14 cellular contexts compared by ENCODE assay signal in the genomic region with DNA sequence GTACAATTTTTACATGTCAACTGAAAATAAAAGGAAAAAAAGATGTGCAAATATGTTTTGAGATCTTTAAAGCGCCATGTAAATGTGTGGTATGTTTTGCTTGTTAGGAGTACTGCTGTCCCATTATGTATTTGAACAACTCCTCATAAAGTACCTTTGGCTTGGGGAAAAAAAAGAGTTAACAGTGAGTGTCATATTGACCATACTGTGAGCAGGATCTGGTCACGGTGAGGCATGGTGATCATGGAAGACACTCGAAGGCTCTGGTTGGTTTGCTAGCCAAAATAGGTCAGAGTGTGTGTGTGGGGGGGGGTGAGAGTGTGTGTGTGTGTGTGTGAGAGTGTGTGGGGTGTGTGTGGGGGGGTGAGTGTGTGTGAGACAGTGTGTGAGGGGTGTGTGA. TPM values are rescaled to one million over a fixed set of nuclear protein-coding genes. Genes with fewer than 3 reads are reported as not detected.
A peak's percentile ranks its signal among the peaks of the same experiment; 100 is the strongest.
DNase-seq lines count a peak whose midpoint lies in the region; ATAC-seq and TF ChIP-seq lines count a peak whose summit lies in the region.
"Had no signal": no experiment of that assay in that cellular context is flagged by ENCODE, and none has a peak within 500 bp of the region (broad histone marks: within the 10 kb centered on the region; RNA-seq: fewer than 3 reads in every experiment).

No MANE protein-coding gene starts in this region.

- WGBS in stomach, 5 donors, result 49 to 63% (median 59%) methylated on average over 3 of the region's 3 CpGs

- no peaks in the 10 kb centered on the region for H3K9me3 ChIP-seq in breast epithelium
- H3K9me3 ChIP-seq in mucosa of stomach (ENCODE audit: control insufficient read depth, low read length), result no peaks in the 10 kb centered on the region
- no peaks in the 10 kb centered on the region for H3K9me3 ChIP-seq in stomach

- no peaks in the 10 kb centered on the region for H3K27me3 ChIP-seq in breast epithelium
- H3K27me3 ChIP-seq in mucosa of stomach (ENCODE audit: control insufficient read depth, insufficient read depth, low read length), result no peaks in the 10 kb centered on the region
- H3K27me3 ChIP-seq in stomach, result no peaks in the 10 kb centered on the region

- H3K27ac ChIP-seq in breast epithelium, result peak overlapping the region in 1 of 2 donors; percentile 50
- H3K27ac ChIP-seq in stomach, result peak overlapping the region in 1 of 5 donors; percentile 92
- H3K27ac ChIP-seq: WERI-Rb-1 had no signal

- peaks cover 26% of the 10 kb centered on the region for H3K4me1 Mint-ChIP-seq in MCF 10A (ENCODE audit: insufficient read depth, unreplicated experiment)
- H3K4me1 Mint-ChIP-seq in activated T-helper 1 cell treated with anti-CD3 and anti-CD28 coated beads, Interleukin-12 subunit alpha, Interleukin-12 subunit beta, Interleukin-2, Interleukin-4 antibody, amounts not matched to agents 30 ng/mL and 10 ng/mL and 1 ng/mL, durations not matched to agents 14 hours and 24 hours and 36 hours (ENCODE audit: low read depth), result peaks cover 52% of the 10 kb centered on the region
- H3K4me1 Mint-ChIP-seq in type B pancreatic cell (ENCODE audit: unreplicated experiment), result peaks cover 21% of the 10 kb centered on the region

- H3K4me3 ChIP-seq in breast epithelium (no peak overlapping the region), mucosa of stomach (ENCODE audit: low read length) (no peak overlapping the region), stomach (no peak overlapping the region)
- H3K4me3 ChIP-seq: lung had no signal

- H3K36me3 ChIP-seq in breast epithelium (no peaks in the 10 kb centered on the region), mucosa of stomach (ENCODE audit: control insufficient read depth, insufficient read depth, low read length) (no peaks in the 10 kb centered on the region), stomach (no peaks in the 10 kb centered on the region)
- H3K36me3 ChIP-seq: WERI-Rb-1 had no signal

- TF ChIP-seq CTCF in MCF 10A (IDR thresholded peaks at IDR 0.05; ENCODE audit: unreplicated experiment), result no peak
- no peak for TF ChIP-seq CTCF in breast epithelium (IDR thresholded peaks at IDR 0.05)
- TF ChIP-seq CTCF in type B pancreatic cell (conservative IDR thresholded peaks at IDR 0.05), result no peak
- TF ChIP-seq CTCF in stomach (IDR thresholded peaks at IDR 0.05), result no peak

- peak overlapping the region; percentile 75 for H3K9ac ChIP-seq in mucosa of stomach (ENCODE audit: low read length)

- DNase-seq in MCF 10A (ENCODE audit: unreplicated experiment) (no peak), breast epithelium (ENCODE audit: low spot score in 2 of 2) (no peak), type B pancreatic cell (ENCODE audit: extremely low spot score, unreplicated experiment) (no peak), stomach (no peak), DMS114 treated with DMSO at 0.1 percent for 48 hours (lab: John Stamatoyannopoulos, UW; ENCODE audit: unreplicated experiment) (no peak)
- no peak for DNase-seq in activated T-helper 1 cell treated with anti-CD3 and anti-CD28 coated beads, Interleukin-12 subunit alpha, Interleukin-12 subunit beta, Interleukin-2, Interleukin-4 antibody, amounts not matched to agents 30 ng/mL and 10 ng/mL and 1 ng/mL, durations not matched to agents 14 hours and 24 hours and 36 hours (ENCODE audit: low spot score)
- DNase-seq: endodermal cell had no signal

- POLR2A ChIA-PET in MCF 10A (lab: Yijun Ruan, JAX), result interaction anchor here (1.8 to 2.5 kb wide), 4 partner anchors 11 to 490 kb away, joined by 6 to 59 read pairs (median 13); partner anchors contain the start of gene FBXL14

- H3K36me3 Mint-ChIP-seq in MCF 10A (ENCODE audit: insufficient read depth, unreplicated experiment) (peaks cover 5% of the 10 kb centered on the region), type B pancreatic cell (no peaks in the 10 kb centered on the region)
- no peaks in the 10 kb centered on the region for H3K36me3 Mint-ChIP-seq in activated T-helper 1 cell treated with anti-CD3 and anti-CD28 coated beads, Interleukin-12 subunit alpha, Interleukin-12 subunit beta, Interleukin-2, Interleukin-4 antibody, amounts not matched to agents 30 ng/mL and 10 ng/mL and 1 ng/mL, durations not matched to agents 14 hours and 24 hours and 36 hours (ENCODE audit: low read depth)
- H3K36me3 Mint-ChIP-seq: naive thymus-derived CD8-positive, alpha-beta T cell had no signal

- no peak for TF ChIP-seq POLR2A in breast epithelium (IDR thresholded peaks at IDR 0.05)
- TF ChIP-seq POLR2A in stomach (IDR thresholded peaks at IDR 0.05), result no peak

- no peak for TF ChIP-seq EP300 in stomach (IDR thresholded peaks at IDR 0.05)

- no peak for ATAC-seq in HG03432 (IDR thresholded peaks at IDR 0.05; ENCODE audit: unreplicated experiment)

- intact Hi-C loops in MCF 10A (cut with micrococcal nuclease) (no loop called here), breast epithelium (cut with DNase I; ENCODE audit: low total_unique reads) (no loop called here), stomach (cut with DNase I; ENCODE audit: low total_unique reads) (no loop called here)
- intact Hi-C loops in activated T-helper 1 cell treated with anti-CD3 and anti-CD28 coated beads, Interleukin-12 subunit alpha, Interleukin-12 subunit beta, Interleukin-2, Interleukin-4 antibody, amounts not matched to agents 30 ng/mL and 10 ng/mL and 1 ng/mL, durations not matched to agents 14 hours and 24 hours and 36 hours (cut with micrococcal nuclease), result loop anchor here (2.0 kb wide), 1 partner anchor 14 kb away; no protein-coding TSS in a partner anchor

- CTCF ChIA-PET in MCF 10A (lab: Yijun Ruan, JAX), result interaction anchor here (0.6 to 2.2 kb wide), 2 partner anchors 472 to 487 kb away, joined by 3 to 15 read pairs; no protein-coding TSS in a partner anchor

- H3K27ac Mint-ChIP-seq in MCF 10A (ENCODE audit: low read depth, unreplicated experiment) (peak overlapping the region; percentile 86), type B pancreatic cell (peak overlapping the region; percentile 80)
- peak overlapping the region; percentile 82 for H3K27ac Mint-ChIP-seq in activated T-helper 1 cell treated with anti-CD3 and anti-CD28 coated beads, Interleukin-12 subunit alpha, Interleukin-12 subunit beta, Interleukin-2, Interleukin-4 antibody, amounts not matched to agents 30 ng/mL and 10 ng/mL and 1 ng/mL, durations not matched to agents 14 hours and 24 hours and 36 hours
- H3K27ac Mint-ChIP-seq: endodermal cell had no signal

- no TSS peak for BruUV-seq in MCF 10A (replicated peaks; lab: Mats Ljungman, UMichigan)

- H3K9me3 Mint-ChIP-seq in MCF 10A (ENCODE audit: unreplicated experiment), result no peaks in the 10 kb centered on the region
- H3K9me3 Mint-ChIP-seq in activated T-helper 1 cell treated with anti-CD3 and anti-CD28 coated beads, Interleukin-12 subunit alpha, Interleukin-12 subunit beta, Interleukin-2, Interleukin-4 antibody, amounts not matched to agents 30 ng/mL and 10 ng/mL and 1 ng/mL, durations not matched to agents 14 hours and 24 hours and 36 hours, result no peaks in the 10 kb centered on the region
- H3K9me3 Mint-ChIP-seq in type B pancreatic cell, result no peaks in the 10 kb centered on the region
- H3K9me3 Mint-ChIP-seq: activated T-helper 2 cell treated with anti-CD3 and anti-CD28 coated beads, Interferon-gamma antibody, Interleukin-2, Interleukin-4, amounts not matched to agents 10 μg/mL and 5 μg/mL and 100 μg/mL, durations not matched to agents 14 hours and 24 hours and 36 hours; CD8-positive, alpha-beta memory T cell; endodermal cell; naive thymus-derived CD8-positive, alpha-beta T cell had no signal

- no peaks in the 10 kb centered on the region for H3K4me1 ChIP-seq in breast epithelium
- peaks cover 55% of the 10 kb centered on the region for H3K4me1 ChIP-seq in mucosa of stomach (ENCODE audit: control insufficient read depth, insufficient read depth, low read length)
- peaks cover 15 to 54% (median 37%) of the 10 kb centered on the region in 4 donors for H3K4me1 ChIP-seq in stomach

- H3K4me3 Mint-ChIP-seq in MCF 10A (ENCODE audit: unreplicated experiment) (peak overlapping the region; percentile 77), type B pancreatic cell (peak overlapping the region; percentile 60)
- no peak overlapping the region for H3K4me3 Mint-ChIP-seq in activated T-helper 1 cell treated with anti-CD3 and anti-CD28 coated beads, Interleukin-12 subunit alpha, Interleukin-12 subunit beta, Interleukin-2, Interleukin-4 antibody, amounts not matched to agents 30 ng/mL and 10 ng/mL and 1 ng/mL, durations not matched to agents 14 hours and 24 hours and 36 hours

- H3K27me3 Mint-ChIP-seq in MCF 10A (ENCODE audit: insufficient read depth, unreplicated experiment) (no peaks in the 10 kb centered on the region), type B pancreatic cell (peaks cover 9% of the 10 kb centered on the region)
- no peaks in the 10 kb centered on the region for H3K27me3 Mint-ChIP-seq in activated T-helper 1 cell treated with anti-CD3 and anti-CD28 coated beads, Interleukin-12 subunit alpha, Interleukin-12 subunit beta, Interleukin-2, Interleukin-4 antibody, amounts not matched to agents 30 ng/mL and 10 ng/mL and 1 ng/mL, durations not matched to agents 14 hours and 24 hours and 36 hours (ENCODE audit: insufficient read depth)

RNA-seq across cellular contexts. Expression of gene FBXL14, which starts 10.1 kb away (rescaled TPM):
- total RNA-seq in MCF 10A (2022), result 9.4 and 10.1 TPM in 2 replicates
- 10 to 100 TPM in 1 of 3 donors, 1 to 10 TPM in 2; 8.2 to 12.9 (median 8.5) TPM for total RNA-seq in breast epithelium
- 19.4 and 20.4 TPM in 2 replicates for total RNA-seq in activated T-helper 1 cell treated with anti-CD3 and anti-CD28 coated beads, Interleukin-12 subunit alpha, Interleukin-12 subunit beta, Interleukin-2, Interleukin-4 antibody, amounts not matched to agents 30 ng/mL and 10 ng/mL and 1 ng/mL, durations not matched to agents 14 hours and 24 hours and 36 hours
- total RNA-seq in type B pancreatic cell (ENCODE audit: low replicate concordance), result 16.7 and 28.8 TPM in 2 replicates
- 10 to 100 TPM in 3 of 5 donors, 1 to 10 TPM in 1, not detected in 1; 5.4 to 36.2 (median 22.9) TPM for total RNA-seq in stomach
- polyA plus RNA-seq in stomach, result 1 to 10 TPM; 2.6 to 7.9 (median 7.2) TPM

RNA-seq across cellular contexts. Expression of gene WNT5B, which starts 24.6 kb away (rescaled TPM):
- total RNA-seq in MCF 10A (2022) (0.21 and 0.44 TPM in 2 replicates), breast epithelium (10 to 100 TPM in 1 of 3 donors, 1 to 10 TPM in 2; 3.9 to 11.9 (median 4.0) TPM), type B pancreatic cell (ENCODE audit: low replicate concordance) (11.3 and 42.9 TPM in 2 replicates), stomach (10 to 100 TPM in 2 of 5 donors, 1 to 10 TPM in 2, under 1 TPM in 1; 0.45 to 22.3 (median 7.8) TPM)
- 1.1 and 2.0 TPM in 2 replicates for total RNA-seq in activated T-helper 1 cell treated with anti-CD3 and anti-CD28 coated beads, Interleukin-12 subunit alpha, Interleukin-12 subunit beta, Interleukin-2, Interleukin-4 antibody, amounts not matched to agents 30 ng/mL and 10 ng/mL and 1 ng/mL, durations not matched to agents 14 hours and 24 hours and 36 hours
- 10 to 100 TPM in 1 of 3 donors, 1 to 10 TPM in 2; 4.3 to 13.6 (median 4.4) TPM for polyA plus RNA-seq in stomach
- total RNA-seq: CD8-positive, alpha-beta memory T cell; naive thymus-derived CD8-positive, alpha-beta T cell had no signal
- polyA plus RNA-seq: CD8-positive, alpha-beta memory T cell; naive thymus-derived CD8-positive, alpha-beta T cell had no signal
